Comparison of ENCODE assay signal across 1 cellular context in the genomic region with DNA sequence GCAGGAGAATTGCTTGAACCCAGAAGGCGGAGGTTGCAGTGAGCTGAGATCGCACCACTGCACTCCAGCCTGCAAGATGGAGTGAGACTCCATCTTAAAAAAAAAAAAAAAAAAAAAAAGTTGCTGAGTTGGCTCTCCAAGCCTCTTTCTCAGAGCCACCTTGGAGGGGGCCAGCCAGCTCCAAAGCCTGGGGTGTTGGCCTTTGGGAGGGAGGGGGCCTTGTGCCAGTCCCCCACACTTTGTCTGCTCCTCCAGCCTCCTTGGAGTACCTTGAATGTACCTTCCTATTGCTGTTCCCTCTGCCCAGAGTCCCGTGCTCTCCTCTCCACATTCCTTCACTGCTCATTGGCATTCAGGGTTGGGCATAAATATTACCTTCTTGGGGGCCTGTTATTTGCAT.
TF ChIP-seq lines count a peak whose summit lies in the region.

No MANE protein-coding gene starts in this region.

TF ChIP-seq in IMR-90, 13 proteins besides CTCF, POLR2A, EP300 and RAD21 (continued from another document):
- TF ChIP-seq CHD1 (IDR thresholded peaks at IDR 0.05; ENCODE audit: low read depth, low read length) = no peak
- no peak for TF ChIP-seq RFX5 (IDR thresholded peaks at IDR 0.05; ENCODE audit: low read depth, low read length)
- no peak for TF ChIP-seq NFE2L2 (IDR thresholded peaks at IDR 0.05; ENCODE audit: low read depth, low read length)
- no peak for TF ChIP-seq SMC3 (IDR thresholded peaks at IDR 0.05; ENCODE audit: low read depth, low read length)
- TF ChIP-seq MXI1 (IDR thresholded peaks at IDR 0.05; ENCODE audit: borderline replicate concordance, low read depth, low read length) = no peak
- TF ChIP-seq RCOR1 (IDR thresholded peaks at IDR 0.05; ENCODE audit: insufficient replicate concordance, low read length) = no peak
- TF ChIP-seq MAZ (IDR thresholded peaks at IDR 0.05; ENCODE audit: borderline replicate concordance, low read depth, low read length) = no peak
- TF ChIP-seq, protein P1, sequence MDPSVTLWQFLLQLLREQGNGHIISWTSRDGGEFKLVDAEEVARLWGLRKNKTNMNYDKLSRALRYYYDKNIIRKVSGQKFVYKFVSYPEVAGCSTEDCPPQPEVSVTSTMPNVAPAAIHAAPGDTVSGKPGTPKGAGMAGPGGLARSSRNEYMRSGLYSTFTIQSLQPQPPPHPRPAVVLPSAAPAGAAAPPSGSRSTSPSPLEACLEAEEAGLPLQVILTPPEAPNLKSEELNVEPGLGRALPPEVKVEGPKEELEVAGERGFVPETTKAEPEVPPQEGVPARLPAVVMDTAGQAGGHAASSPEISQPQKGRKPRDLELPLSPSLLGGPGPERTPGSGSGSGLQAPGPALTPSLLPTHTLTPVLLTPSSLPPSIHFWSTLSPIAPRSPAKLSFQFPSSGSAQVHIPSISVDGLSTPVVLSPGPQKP (IDR thresholded peaks at IDR 0.05; ENCODE audit: borderline replicate concordance, low read depth, low read length) = no peak
- no peak for TF ChIP-seq FOS (IDR thresholded peaks at IDR 0.05; ENCODE audit: low read depth, low read length)
